ENCODE assay signal across 9 cellular contexts in genomic region chr21:16587671-16588379, GRCh38.
DNase-seq lines count a peak whose midpoint lies in the region; ATAC-seq and TF ChIP-seq lines count a peak whose summit lies in the region.
"Had no signal": no experiment of that assay in that cellular context is flagged by ENCODE, and none has a peak within 500 bp of the region (broad histone marks: within the 10 kb centered on the region; RNA-seq: fewer than 3 reads in every experiment).

No MANE protein-coding gene starts in this region.

- peak overlapping the region; percentile 59 for H2AFZ ChIP-seq in PC-9

- peaks cover 31% of the 10 kb centered on the region for H3F3A ChIP-seq in PC-9 (ENCODE audit: insufficient read depth, low read depth)

- no peaks in the 10 kb centered on the region for H3K79me2 ChIP-seq in PC-9 (ENCODE audit: low read depth)

- H4K20me1 ChIP-seq in PC-9 (ENCODE audit: insufficient read depth), result no peaks in the 10 kb centered on the region

- H3K27ac ChIP-seq in PC-9, result peak overlapping the region; percentile 90

- H3K9me2 ChIP-seq in PC-9 (ENCODE audit: insufficient read depth), result no peaks in the 10 kb centered on the region

- peak; percentile 60 for ATAC-seq in omental fat pad (ENCODE audit: low FRiP score)
- ATAC-seq in HG03175 (IDR thresholded peaks at IDR 0.05; ENCODE audit: unreplicated experiment), result no peak
- ATAC-seq in GM19455 (IDR thresholded peaks at IDR 0.05; ENCODE audit: unreplicated experiment), result no peak

- peak overlapping the region; percentile 95 for H3K4me2 ChIP-seq in PC-9

- CTCF ChIA-PET in PC-9 (lab: Charles Lee), result no interaction called here

- peak overlapping the region; percentile 49 for H3K4me3 ChIP-seq in PC-9
- H3K4me3 ChIP-seq in fibroblast of the aortic adventitia (ENCODE audit: low read depth, low read length), result peak overlapping the region; percentile 63

- POLR2A ChIA-PET in PC-9 (lab: Charles Lee; ENCODE audit: unreplicated experiment), result no interaction called here

- no peaks in the 10 kb centered on the region for H3K36me3 ChIP-seq in PC-9 (ENCODE audit: low read depth)

- TSS peak; percentile 69 for BruUV-seq in PC-9 (replicated peaks; lab: Mats Ljungman, UMichigan)

- intact Hi-C loops in PC-9 (cut with micrococcal nuclease; ENCODE audit: unreplicated experiment), result loop anchor here (2.0 to 10.0 kb wide), 3 partner anchors 17 to 457 kb away; no protein-coding TSS in a partner anchor

- peaks cover 40% of the 10 kb centered on the region for H3K4me1 ChIP-seq in PC-9 (replicated peaks; ENCODE audit: insufficient read depth)

- TF ChIP-seq CTCF in PC-9 (conservative IDR thresholded peaks at IDR 0.05) (no peak), fibroblast of the aortic adventitia (IDR thresholded peaks at IDR 0.05; ENCODE audit: insufficient read depth, low read length) (no peak), omental fat pad (IDR thresholded peaks at IDR 0.05) (no peak)

- DNase-seq in Ammon's horn (ENCODE audit: low spot score) (peak; percentile 42), PC-9 (peak in 1 of 2 experiments; percentile 75), fibroblast of the aortic adventitia (ENCODE audit: low read depth) (peak; percentile 90), omental fat pad (ENCODE audit: low spot score) (no peak), NCI-H187 treated with DMSO at 0.1 percent for 48 hours (lab: John Stamatoyannopoulos, UW) (no peak), cerebellar cortex (ENCODE audit: low spot score) (no peak)
- DNase-seq: activated gamma-delta T cell had no signal

- H3K9me3 ChIP-seq in PC-9 (ENCODE audit: insufficient read depth, low read depth), result no peaks in the 10 kb centered on the region

- no peaks in the 10 kb centered on the region for H3K27me3 ChIP-seq in PC-9 (ENCODE audit: insufficient read depth, low read depth)

Comparison
In these comparisons a context has a peak if more than half of its experiments do, and no peak if none do; other contexts are left out.
1. DNase-seq: peak in Ammon's horn (single experiment) and fibroblast of the aortic adventitia (single experiment); none in omental fat pad (single experiment), NCI-H187 treated with DMSO at 0.1 percent for 48 hours (single experiment) and cerebellar cortex (single experiment).